ENCODE assay signal across 1 cellular context in the genomic region with DNA sequence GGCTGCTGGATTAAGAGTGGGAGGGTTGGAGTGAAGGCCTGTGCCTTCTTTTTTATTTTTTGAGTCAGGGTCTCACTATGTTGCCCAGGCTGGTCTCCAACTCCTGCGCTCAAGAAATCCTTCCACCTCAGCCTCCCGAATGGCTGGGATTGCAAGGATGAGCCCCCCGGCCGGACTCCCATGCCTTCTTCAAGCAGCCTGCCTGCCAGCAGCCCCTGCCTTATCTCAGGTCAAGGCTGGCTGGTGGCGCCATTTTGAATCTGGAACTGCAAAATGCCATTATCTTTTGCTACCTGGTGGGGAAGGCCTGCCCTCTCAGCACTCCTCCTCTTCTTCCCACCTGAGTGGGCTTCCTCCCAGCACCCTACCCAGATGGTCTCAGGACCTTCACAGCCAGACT.
A peak's percentile ranks its signal among the peaks of the same experiment; 100 is the strongest.
TF ChIP-seq lines count a peak whose summit lies in the region.

No MANE protein-coding gene starts in this region.

TF ChIP-seq in K562, 482 proteins besides CTCF, POLR2A, EP300 and RAD21:
- TF ChIP-seq ZNF75A (CRISPR knock-in tag; IDR thresholded peaks at IDR 0.05) = no peak
- peak; percentile 31 for TF ChIP-seq CBFA2T3 (IDR thresholded peaks at IDR 0.05)
- no peak for TF ChIP-seq HNRNPK (IDR thresholded peaks at IDR 0.05; ENCODE audit: low read depth, low read length, poor library complexity, severe bottlenecking)
- TF ChIP-seq SRSF7 (optimal IDR thresholded peaks at IDR 0.05; ENCODE audit: low read depth, low read length) = no peak
- no peak for TF ChIP-seq ZNF124 (CRISPR knock-in tag; IDR thresholded peaks at IDR 0.05)
- TF ChIP-seq ZNF184 (CRISPR knock-in tag; IDR thresholded peaks at IDR 0.05) = no peak
- TF ChIP-seq, protein P1, sequence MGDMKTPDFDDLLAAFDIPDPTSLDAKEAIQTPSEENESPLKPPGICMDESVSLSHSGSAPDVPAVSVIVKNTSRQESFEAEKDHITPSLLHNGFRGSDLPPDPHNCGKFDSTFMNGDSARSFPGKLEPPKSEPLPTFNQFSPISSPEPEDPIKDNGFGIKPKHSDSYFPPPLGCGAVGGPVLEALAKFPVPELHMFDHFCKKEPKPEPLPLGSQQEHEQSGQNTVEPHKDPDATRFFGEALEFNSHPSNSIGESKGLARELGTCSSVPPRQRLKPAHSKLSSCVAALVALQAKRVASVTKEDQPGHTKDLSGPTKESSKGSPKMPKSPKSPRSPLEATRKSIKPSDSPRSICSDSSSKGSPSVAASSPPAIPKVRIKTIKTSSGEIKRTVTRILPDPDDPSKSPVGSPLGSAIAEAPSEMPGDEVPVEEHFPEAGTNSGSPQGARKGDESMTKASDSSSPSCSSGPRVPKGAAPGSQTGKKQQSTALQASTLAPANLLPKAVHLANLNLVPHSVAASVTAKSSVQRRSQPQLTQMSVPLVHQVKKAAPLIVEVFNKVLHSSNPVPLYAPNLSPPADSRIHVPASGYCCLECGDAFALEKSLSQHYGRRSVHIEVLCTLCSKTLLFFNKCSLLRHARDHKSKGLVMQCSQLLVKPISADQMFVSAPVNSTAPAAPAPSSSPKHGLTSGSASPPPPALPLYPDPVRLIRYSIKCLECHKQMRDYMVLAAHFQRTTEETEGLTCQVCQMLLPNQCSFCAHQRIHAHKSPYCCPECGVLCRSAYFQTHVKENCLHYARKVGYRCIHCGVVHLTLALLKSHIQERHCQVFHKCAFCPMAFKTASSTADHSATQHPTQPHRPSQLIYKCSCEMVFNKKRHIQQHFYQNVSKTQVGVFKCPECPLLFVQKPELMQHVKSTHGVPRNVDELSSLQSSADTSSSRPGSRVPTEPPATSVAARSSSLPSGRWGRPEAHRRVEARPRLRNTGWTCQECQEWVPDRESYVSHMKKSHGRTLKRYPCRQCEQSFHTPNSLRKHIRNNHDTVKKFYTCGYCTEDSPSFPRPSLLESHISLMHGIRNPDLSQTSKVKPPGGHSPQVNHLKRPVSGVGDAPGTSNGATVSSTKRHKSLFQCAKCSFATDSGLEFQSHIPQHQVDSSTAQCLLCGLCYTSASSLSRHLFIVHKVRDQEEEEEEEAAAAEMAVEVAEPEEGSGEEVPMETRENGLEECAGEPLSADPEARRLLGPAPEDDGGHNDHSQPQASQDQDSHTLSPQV (IDR thresholded peaks at IDR 0.05) = peak; percentile 37; the same call in 1 of the 2 replicates
- TF ChIP-seq ADNP (tag; IDR thresholded peaks at IDR 0.05) = no peak
- TF ChIP-seq ZFP36 (IDR thresholded peaks at IDR 0.05; ENCODE audit: low read depth, low read length, partially characterized antibody) = peak; percentile 17
- no peak for TF ChIP-seq ZNF57 (CRISPR knock-in tag; IDR thresholded peaks at IDR 0.05)
- TF ChIP-seq OTX1 (CRISPR knock-in tag; IDR thresholded peaks at IDR 0.05) = no peak
- TF ChIP-seq, protein P2, sequence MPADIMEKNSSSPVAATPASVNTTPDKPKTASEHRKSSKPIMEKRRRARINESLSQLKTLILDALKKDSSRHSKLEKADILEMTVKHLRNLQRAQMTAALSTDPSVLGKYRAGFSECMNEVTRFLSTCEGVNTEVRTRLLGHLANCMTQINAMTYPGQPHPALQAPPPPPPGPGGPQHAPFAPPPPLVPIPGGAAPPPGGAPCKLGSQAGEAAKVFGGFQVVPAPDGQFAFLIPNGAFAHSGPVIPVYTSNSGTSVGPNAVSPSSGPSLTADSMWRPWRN (IDR thresholded peaks at IDR 0.05; ENCODE audit: low read depth) = no peak
- no peak for TF ChIP-seq PTTG1 (tag; IDR thresholded peaks at IDR 0.05; ENCODE audit: low read depth)
- no peak for TF ChIP-seq KDM5B (IDR thresholded peaks at IDR 0.05; ENCODE audit: insufficient replicate concordance, low read depth, low read length)
- peak; percentile 35; the same call in 1 of the 2 replicates for TF ChIP-seq ZBTB7A (IDR thresholded peaks at IDR 0.05; ENCODE audit: borderline replicate concordance, control insufficient read depth, low read depth, low read length)
- TF ChIP-seq ZNF41 (CRISPR knock-in tag; conservative IDR thresholded peaks at IDR 0.05) = no peak
- TF ChIP-seq EHMT2 (IDR thresholded peaks at IDR 0.05) = peak; percentile 36; the same call in 1 of the 2 replicates
- TF ChIP-seq ID3 (CRISPR knock-in tag; IDR thresholded peaks at IDR 0.05) = no peak
- TF ChIP-seq ID3 (tag; IDR thresholded peaks at IDR 0.05) = no peak
- TF ChIP-seq CBX2 (IDR thresholded peaks at IDR 0.05; ENCODE audit: insufficient read depth, low read length, poor library complexity, severe bottlenecking) = no peak
- TF ChIP-seq CEBPG (CRISPR knock-in tag; IDR thresholded peaks at IDR 0.05) = no peak
- no peak for TF ChIP-seq CEBPG (tag; conservative IDR thresholded peaks at IDR 0.05 in 1 of 2, IDR thresholded peaks at IDR 0.05 in 1 of 2)
- TF ChIP-seq VEZF1 (CRISPR knock-in tag; IDR thresholded peaks at IDR 0.05) = no peak
- TF ChIP-seq RFX1 (IDR thresholded peaks at IDR 0.05) = no peak
- TF ChIP-seq SMARCE1 (IDR thresholded peaks at IDR 0.05) = no peak
- TF ChIP-seq ZNF212 (CRISPR knock-in tag; IDR thresholded peaks at IDR 0.05) = no peak
- TF ChIP-seq ARID1B (IDR thresholded peaks at IDR 0.05) = 0 out of 2 replicates have a peak, but pooled peaks have one; percentile 10
- TF ChIP-seq ZNF197 (CRISPR knock-in tag; IDR thresholded peaks at IDR 0.05; ENCODE audit: low read depth) = no peak
- TF ChIP-seq KLF16 (IDR thresholded peaks at IDR 0.05) = no peak
- no peak for TF ChIP-seq FOSL1 (tag; conservative IDR thresholded peaks at IDR 0.05)
- TF ChIP-seq RBM22 (IDR thresholded peaks at IDR 0.05; ENCODE audit: low read depth, low read length, poor library complexity, severe bottlenecking) = no peak
- no peak for TF ChIP-seq TAF1 (IDR thresholded peaks at IDR 0.05; ENCODE audit: control insufficient read depth, extremely low read depth, insufficient read depth, low read length, severe bottlenecking)
- TF ChIP-seq, protein P3, sequence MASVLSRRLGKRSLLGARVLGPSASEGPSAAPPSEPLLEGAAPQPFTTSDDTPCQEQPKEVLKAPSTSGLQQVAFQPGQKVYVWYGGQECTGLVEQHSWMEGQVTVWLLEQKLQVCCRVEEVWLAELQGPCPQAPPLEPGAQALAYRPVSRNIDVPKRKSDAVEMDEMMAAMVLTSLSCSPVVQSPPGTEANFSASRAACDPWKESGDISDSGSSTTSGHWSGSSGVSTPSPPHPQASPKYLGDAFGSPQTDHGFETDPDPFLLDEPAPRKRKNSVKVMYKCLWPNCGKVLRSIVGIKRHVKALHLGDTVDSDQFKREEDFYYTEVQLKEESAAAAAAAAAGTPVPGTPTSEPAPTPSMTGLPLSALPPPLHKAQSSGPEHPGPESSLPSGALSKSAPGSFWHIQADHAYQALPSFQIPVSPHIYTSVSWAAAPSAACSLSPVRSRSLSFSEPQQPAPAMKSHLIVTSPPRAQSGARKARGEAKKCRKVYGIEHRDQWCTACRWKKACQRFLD (CRISPR knock-in tag; IDR thresholded peaks at IDR 0.05) = no peak
- no peak for TF ChIP-seq GABPB2 (CRISPR knock-in tag; conservative IDR thresholded peaks at IDR 0.05)
- TF ChIP-seq MCM3 (IDR thresholded peaks at IDR 0.05) = no peak
- TF ChIP-seq RB1 (IDR thresholded peaks at IDR 0.05; ENCODE audit: low read depth) = no peak
- no peak for TF ChIP-seq THAP7 (CRISPR knock-in tag; IDR thresholded peaks at IDR 0.05)
- no peak for TF ChIP-seq SIN3A (IDR thresholded peaks at IDR 0.05; ENCODE audit: borderline replicate concordance in 2 of 2, control insufficient read depth in 1 of 2, low read depth in 2 of 2, low read length in 2 of 2)
- peak; percentile 59 to 91 (median 73) for TF ChIP-seq YY1 (IDR thresholded peaks at IDR 0.05; ENCODE audit: borderline replicate concordance in 1 of 3, control insufficient read depth in 1 of 3, extremely low read depth in 1 of 3, insufficient read depth in 3 of 3, insufficient read length in 1 of 3, insufficient replicate concordance in 2 of 3, low read depth in 1 of 3, low read length in 2 of 3)
- TF ChIP-seq ZZZ3 (IDR thresholded peaks at IDR 0.05) = no peak
- no peak for TF ChIP-seq POLR2B (IDR thresholded peaks at IDR 0.05; ENCODE audit: low read depth, partially characterized antibody)
- no peak for TF ChIP-seq RBM15 (IDR thresholded peaks at IDR 0.05; ENCODE audit: insufficient read depth, low read length)
- no peak for TF ChIP-seq MTA3 (IDR thresholded peaks at IDR 0.05; ENCODE audit: borderline replicate concordance)
- no peak for TF ChIP-seq CEBPB (tag; IDR thresholded peaks at IDR 0.05)
- TF ChIP-seq NCOA1 (IDR thresholded peaks at IDR 0.05; ENCODE audit: low read depth) = no peak
- no peak for TF ChIP-seq TFAM (CRISPR knock-in tag; conservative IDR thresholded peaks at IDR 0.05)
